Comparison of ENCODE assay signal across 23 cellular contexts in genomic region chr9:130462685-130463084, GRCh38. TPM values are rescaled to one million over a fixed set of nuclear protein-coding genes. Genes with fewer than 3 reads are reported as not detected.
DNase-seq lines count a peak whose midpoint lies in the region; ATAC-seq, FAIRE-seq and TF ChIP-seq lines count a peak whose summit lies in the region.
"Had no signal": no experiment of that assay in that cellular context is flagged by ENCODE, and none has a peak within 500 bp of the region (broad histone marks: within the 10 kb centered on the region; RNA-seq: fewer than 3 reads in every experiment).

No MANE protein-coding gene starts in this region.

- peaks cover 0 to 7% of the 10 kb centered on the region in 2 donors for H3K4me1 Mint-ChIP-seq in effector memory CD8-positive, alpha-beta T cell (ENCODE audit: low read depth in 2 of 2)
- H3K4me1 Mint-ChIP-seq: B cell had no signal

- TF ChIP-seq CTCF in HepG2 (CRISPR knock-in tag; IDR thresholded peaks at IDR 0.05) (no peak), right lobe of liver (IDR thresholded peaks at IDR 0.05) (no peak), K562 (IDR thresholded peaks at IDR 0.05 in 2 of 3, conservative IDR thresholded peaks at IDR 0.05 in 1 of 3; ENCODE audit: insufficient read depth in 2 of 3, low read depth in 1 of 3, low read length in 3 of 3) (no peak)

- no peak overlapping the region for H3K23ac ChIP-seq in neuronal stem cell (ENCODE audit: low read depth, low read length, poor library complexity)

- peaks cover 50 to 90% of the 10 kb centered on the region in 2 donors for H3K27me3 Mint-ChIP-seq in effector memory CD8-positive, alpha-beta T cell

- ATAC-seq in HepG2 (no peak), right lobe of liver (no peak), K562 (no peak), GM19452 (IDR thresholded peaks at IDR 0.05; ENCODE audit: unreplicated experiment) (no peak)
- ATAC-seq in effector memory CD8-positive, alpha-beta T cell (replicated peaks) = no peak
- ATAC-seq: CD8-positive, alpha-beta T cell had no signal

- 91% methylated on average over 1 of the region's 7 CpGs for WGBS in HepG2 (ENCODE audit: low lambda C conversion rate)
- WGBS in right lobe of liver (ENCODE audit: insufficient coverage, low coverage, low lambda C conversion rate, missing lambda C conversion rate) = 90% methylated on average over 3 of the region's 7 CpGs
- WGBS in K562 (ENCODE audit: insufficient coverage, low coverage, missing lambda C conversion rate) = 37% methylated on average over 7 of the region's 7 CpGs
- WGBS in neuronal stem cell (ENCODE audit: extremely low coverage in 2 of 2, insufficient read length in 2 of 2, insufficient replicate concordance in 1 of 2), 2 donors = no CpG with 5 or more reads among the region's 7 CpGs

- no peaks in the 10 kb centered on the region for H3K9me3 Mint-ChIP-seq in effector memory CD8-positive, alpha-beta T cell
- H3K9me3 Mint-ChIP-seq: CD8-positive, alpha-beta T cell had no signal

- intact Hi-C loops in HepG2 (cut with micrococcal nuclease; ENCODE audit: unreplicated experiment) (no loop called here), right lobe of liver (cut with DNase I) (loop anchor here in 1 of 2 donors (5.0 kb wide), 1 partner anchor 220 kb away; no protein-coding TSS in a partner anchor), K562 (cut with micrococcal nuclease) (loop anchor here (5.0 kb wide), 1 partner anchor 400 kb away; no protein-coding TSS in a partner anchor)

- H2BK120ac ChIP-seq in neuronal stem cell (ENCODE audit: low read depth, low read length) = peak overlapping the region; percentile 61

- no peaks in the 10 kb centered on the region for H4K20me1 ChIP-seq in HepG2 (ENCODE audit: insufficient read depth, low read length)
- peaks cover 15% of the 10 kb centered on the region for H4K20me1 ChIP-seq in K562 (replicated peaks; ENCODE audit: control insufficient read depth, insufficient read depth, low read length)

- no peak for TF ChIP-seq POLR2A in HepG2 (IDR thresholded peaks at IDR 0.05; ENCODE audit: insufficient read depth in 1 of 2, low read depth in 2 of 2, low read length in 2 of 2)
- no peak for TF ChIP-seq POLR2A in right lobe of liver (IDR thresholded peaks at IDR 0.05)
- no peak for TF ChIP-seq POLR2A in K562 (conservative IDR thresholded peaks at IDR 0.05)

- H3K79me2 ChIP-seq in HepG2 (ENCODE audit: insufficient read depth, low read length) (no peaks in the 10 kb centered on the region), K562 (ENCODE audit: control insufficient read depth, insufficient read depth, low read length) (no peaks in the 10 kb centered on the region)

- H3K14ac ChIP-seq in neuronal stem cell (ENCODE audit: low read length) = no peak overlapping the region

- CTCF ChIA-PET in HepG2 (lab: Yijun Ruan, JAX; ENCODE audit: low intra/inter-chr PET ratio, low total read pairs) (interaction anchor here (3.0 kb wide), 1 partner anchor 220 kb away, joined by 40 read pairs; no protein-coding TSS in a partner anchor), K562 (lab: Yijun Ruan, JAX; ENCODE audit: low intra/inter-chr PET ratio) (interaction anchor here (0.7 to 6.0 kb wide), 2 partner anchors 220 to 583 kb away, joined by 3 to 105 read pairs; no protein-coding TSS in a partner anchor)

- H3K27ac Mint-ChIP-seq in effector memory CD8-positive, alpha-beta T cell = no peak overlapping the region
- H3K27ac Mint-ChIP-seq: B cell; CD4-positive, CD25-positive, alpha-beta regulatory T cell; CD8-positive, alpha-beta T cell had no signal

- peak overlapping the region; percentile 95 for H2AK5ac ChIP-seq in neuronal stem cell (ENCODE audit: low read depth, low read length)

- H3K4me3 ChIP-seq in HepG2 (replicated peaks in 1 of 3; ENCODE audit: insufficient read depth in 1 of 3, low read depth in 2 of 3, low read length in 3 of 3) = no peak overlapping the region
- H3K4me3 ChIP-seq in right lobe of liver = no peak overlapping the region
- no peak overlapping the region for H3K4me3 ChIP-seq in K562
- no peak overlapping the region for H3K4me3 ChIP-seq in neuronal stem cell (ENCODE audit: low read length in 2 of 2)
- H3K4me3 ChIP-seq: BLaER1 had no signal

- H3K4me3 Mint-ChIP-seq in effector memory CD8-positive, alpha-beta T cell = no peak overlapping the region
- H3K4me3 Mint-ChIP-seq: B cell; CD4-positive, CD25-positive, alpha-beta regulatory T cell; CD8-positive, alpha-beta T cell had no signal

- H4K8ac ChIP-seq in neuronal stem cell (ENCODE audit: low read depth, low read length) = no peak overlapping the region

- TF ChIP-seq RAD21 in HepG2 (CRISPR knock-in tag; IDR thresholded peaks at IDR 0.05) (no peak), K562 (CRISPR knock-in tag; conservative IDR thresholded peaks at IDR 0.05 in 1 of 2, IDR thresholded peaks at IDR 0.05 in 1 of 2) (no peak)

- no peak for DNase-seq in HepG2 (ENCODE audit: low spot score)
- DNase-seq in right lobe of liver = no peak
- DNase-seq in NCI-H2171 treated with DMSO at 0.1 percent for 48 hours (lab: John Stamatoyannopoulos, UW) = peak; percentile 94
- DNase-seq in K562 (ENCODE audit: extremely low read depth in 1 of 4, low spot score in 3 of 4) = no peak
- DNase-seq in neuronal stem cell (ENCODE audit: low spot score) = no peak
- DNase-seq in stimulated activated CD4-positive, alpha-beta T cell treated with anti-CD3 and anti-CD28 coated beads, Interleukin-2, amount 100 ng/mL, for 48 hours = no peak
- no peak for DNase-seq in effector memory CD8-positive, alpha-beta T cell
- DNase-seq: Caco-2; CD4-positive, CD25-positive, alpha-beta regulatory T cell; CD8-positive, alpha-beta T cell; DMS153; DND-41; GOT3; H7; HCEC 1CT had no signal

- H3K36me3 ChIP-seq in HepG2 (replicated peaks in 1 of 2; ENCODE audit: control insufficient read depth in 1 of 2, insufficient read depth in 2 of 2, low read length in 2 of 2) (no peaks in the 10 kb centered on the region; a peak in 1 of 5 replicates), right lobe of liver (peaks cover 0 to 79% (median 13%) of the 10 kb centered on the region in 4 donors), K562 (ENCODE audit: control insufficient read depth, insufficient read depth, low read length) (no peaks in the 10 kb centered on the region), neuronal stem cell (replicated peaks in 1 of 2; ENCODE audit: control insufficient read depth in 2 of 2, insufficient read depth in 2 of 2, low read length in 2 of 2) (no peaks in the 10 kb centered on the region)

- in situ Hi-C loops in HepG2 (cut with HindIII; ENCODE audit: extremely low pct_ligation_motif_present, low pct_unique_long_range_greater_than_20kb) = no loop called here
- in situ Hi-C loops in K562 (cut with MboI) = no loop called here

- no peak overlapping the region for H3K27ac ChIP-seq in HepG2 (ENCODE audit: extremely low read length, insufficient read depth, low read length)
- H3K27ac ChIP-seq in right lobe of liver = peak overlapping the region in 1 of 3 donors; percentile 1
- H3K27ac ChIP-seq in K562 (ENCODE audit: extremely low read depth, low read depth, low read length) = no peak overlapping the region
- H3K27ac ChIP-seq in neuronal stem cell (replicated peaks; ENCODE audit: low read length) = no peak overlapping the region
- H3K27ac ChIP-seq: BLaER1, C4-2B had no signal

- no TSS peak for BruUV-seq in HepG2 (replicated peaks; lab: Mats Ljungman, UMichigan)
- BruUV-seq in K562 (replicated peaks; lab: Mats Ljungman, UMichigan) = no TSS peak

- H3K4ac ChIP-seq in neuronal stem cell (ENCODE audit: low read length) = no peak overlapping the region

- POLR2A ChIA-PET in HepG2 (lab: Yijun Ruan, JAX) (no interaction called here), K562 (lab: Yijun Ruan, JAX) (interaction anchor here (0.6 to 1.8 kb wide), 6 partner anchors 9 to 471 kb away, joined by 3 to 11 read pairs (median 4); partner anchors contain the start of gene EXOSC2)

- H3K4me2 ChIP-seq in HepG2 (ENCODE audit: low read depth, low read length) = no peak overlapping the region
- H3K4me2 ChIP-seq in K562 (ENCODE audit: insufficient read depth, low read length) = no peak overlapping the region
- H3K4me2 ChIP-seq in neuronal stem cell (ENCODE audit: insufficient read depth, low read length, poor library complexity, severe bottlenecking) = no peak overlapping the region
- H3K4me2 ChIP-seq: BLaER1 had no signal

- H2BK12ac ChIP-seq in neuronal stem cell (ENCODE audit: low read length) = no peak overlapping the region

- no peaks in the 10 kb centered on the region for H3K27me3 ChIP-seq in HepG2 (ENCODE audit: control insufficient read depth in 1 of 2, insufficient read depth in 2 of 2, low read length in 2 of 2)
- no peaks in the 10 kb centered on the region for H3K27me3 ChIP-seq in right lobe of liver
- H3K27me3 ChIP-seq in K562 (ENCODE audit: control insufficient read depth in 2 of 2, insufficient read depth in 2 of 2, low read length in 2 of 2) = peaks cover 6 to 38% of the 10 kb centered on the region in 2 experiments; a peak in 4 of 5 replicates
- H3K27me3 ChIP-seq in neuronal stem cell (ENCODE audit: control insufficient read depth in 3 of 3, insufficient read depth in 3 of 3, low read depth in 1 of 3, low read length in 3 of 3) = peaks cover 0 to 42% (median 0%) of the 10 kb centered on the region in 3 experiments
- H3K27me3 ChIP-seq: BLaER1 had no signal

- no peak overlapping the region for H3K9ac ChIP-seq in HepG2 (ENCODE audit: insufficient read depth, low read depth, low read length)
- peak overlapping the region in 1 of 2 experiments; percentile 64; a peak in 1 of 4 replicates for H3K9ac ChIP-seq in K562 (ENCODE audit: insufficient read depth in 1 of 2, low read depth in 2 of 2, low read length in 2 of 2)
- no peak overlapping the region for H3K9ac ChIP-seq in neuronal stem cell (ENCODE audit: low read depth, low read length, poor library complexity)
- H3K9ac ChIP-seq: BLaER1 had no signal

- TF ChIP-seq EP300 in HepG2 (IDR thresholded peaks at IDR 0.05; ENCODE audit: low read depth in 2 of 2, low read length in 2 of 2) (no peak), HepG2 (CRISPR knock-in tag; IDR thresholded peaks at IDR 0.05; ENCODE audit: borderline replicate concordance) (no peak), K562 (IDR thresholded peaks at IDR 0.05; ENCODE audit: low read length) (no peak)

- no peak for FAIRE-seq in HepG2 (lab: Jason Lieb, UNC)
- no peak for FAIRE-seq in K562 (lab: Jason Lieb, UNC)
- FAIRE-seq: G401.6, GM12892, GM19239 had no signal

- H3K9me3 ChIP-seq in HepG2 (ENCODE audit: low read length) (no peaks in the 10 kb centered on the region), right lobe of liver (no peaks in the 10 kb centered on the region), K562 (replicated peaks; ENCODE audit: control insufficient read depth, insufficient read depth, low read depth, low read length) (no peaks in the 10 kb centered on the region), neuronal stem cell (replicated peaks in 1 of 2; ENCODE audit: control insufficient read depth in 2 of 2, insufficient read depth in 1 of 2, low read depth in 1 of 2, low read length in 2 of 2) (no peaks in the 10 kb centered on the region)
- H3K9me3 ChIP-seq: BLaER1, Caco-2 had no signal

- no peaks in the 10 kb centered on the region for H3K9me1 ChIP-seq in K562 (ENCODE audit: control insufficient read depth, insufficient read depth, low read length)

- H2AFZ ChIP-seq in HepG2 (ENCODE audit: low read length) (no peak overlapping the region), K562 (ENCODE audit: low read depth, low read length) (no peak overlapping the region), neuronal stem cell (ENCODE audit: low read length) (no peak overlapping the region)

- no peaks in the 10 kb centered on the region for H3K79me1 ChIP-seq in neuronal stem cell (ENCODE audit: low read depth, low read length)

- H3K36me3 Mint-ChIP-seq in effector memory CD8-positive, alpha-beta T cell (ENCODE audit: insufficient read depth) = peaks cover 3% of the 10 kb centered on the region
- H3K36me3 Mint-ChIP-seq: CD4-positive, CD25-positive, alpha-beta regulatory T cell; CD8-positive, alpha-beta T cell had no signal

- no peak overlapping the region for H3K18ac ChIP-seq in neuronal stem cell (ENCODE audit: low read length)

- H3K4me1 ChIP-seq in HepG2 (ENCODE audit: insufficient read depth, low read length) = peaks cover 12% of the 10 kb centered on the region
- H3K4me1 ChIP-seq in right lobe of liver = peaks cover 0 to 80% (median 21%) of the 10 kb centered on the region in 4 donors
- H3K4me1 ChIP-seq in K562 (replicated peaks in 1 of 2; ENCODE audit: control insufficient read depth in 2 of 2, insufficient read depth in 2 of 2, low read length in 2 of 2) = peaks cover 0 to 38% of the 10 kb centered on the region in 2 experiments; a peak in 2 of 5 replicates
- H3K4me1 ChIP-seq in neuronal stem cell (ENCODE audit: control insufficient read depth in 2 of 2, insufficient read depth in 1 of 2, low read depth in 1 of 2, low read length in 2 of 2) = peaks cover 2 to 23% of the 10 kb centered on the region in 2 donors
- H3K4me1 ChIP-seq: BLaER1, Caco-2 had no signal

- no peak overlapping the region for H4K91ac ChIP-seq in neuronal stem cell (ENCODE audit: low read depth, low read length, poor library complexity)

- H2BK15ac ChIP-seq in neuronal stem cell (ENCODE audit: low read length) = peak overlapping the region; percentile 86

- H2BK5ac ChIP-seq in neuronal stem cell (ENCODE audit: low read length) = no peak overlapping the region

RNA-seq across cellular contexts. Expression of gene ASS1, which starts 17.9 kb away (rescaled TPM):
- total RNA-seq in HepG2 (2016; rRNA removed; fragmentation: Illumina TruSeq; extraction: Trizol) = 77.6 and 89.0 TPM in 2 replicates
- 56.7 and 64.0 TPM in 2 replicates for total RNA-seq in HepG2 (2016; cell fraction: cytosol; rRNA removed; fragmentation: Illumina TruSeq; extraction: Trizol; ENCODE audit: low read depth)
- total RNA-seq in HepG2 (2016; cell fraction: insoluble cytoplasmic fraction; rRNA removed; fragmentation: Illumina TruSeq; extraction: Trizol) = 77.7 and 96.7 TPM in 2 replicates
- total RNA-seq in HepG2 (2016; cell fraction: membrane; rRNA removed; fragmentation: Illumina TruSeq; extraction: Trizol) = 80.8 and 82.9 TPM in 2 replicates
- 36.6 and 39.7 TPM in 2 replicates for total RNA-seq in HepG2 (2016; cell fraction: nucleus; rRNA removed; fragmentation: Illumina TruSeq; extraction: Trizol)
- 108 and 122 TPM in 2 replicates for polyA plus RNA-seq in HepG2 (2011; rRNA removed)
- 120 and 164 TPM in 2 replicates for polyA plus RNA-seq in HepG2 (2011; cell fraction: cytosol; rRNA removed)
- polyA plus RNA-seq in HepG2 (2011; cell fraction: nucleus; rRNA removed) = 48.7 and 65.0 TPM in 2 replicates
- polyA plus RNA-seq in HepG2 (2012) = 38.4 and 74.9 TPM in 2 replicates
- 90.2 and 91.5 TPM in 2 replicates for polyA plus RNA-seq in HepG2 (2016; cell fraction: cytosol; fragmentation: Illumina TruSeq; extraction: Trizol; ENCODE audit: low read depth)
- polyA plus RNA-seq in HepG2 (2016; cell fraction: insoluble cytoplasmic fraction; fragmentation: Illumina TruSeq; extraction: Trizol; ENCODE audit: low read depth) = 134 and 144 TPM in 2 replicates
- polyA plus RNA-seq in HepG2 (2016; cell fraction: membrane; fragmentation: Illumina TruSeq; extraction: Trizol; ENCODE audit: low read depth) = 100 and 111 TPM in 2 replicates
- polyA plus RNA-seq in HepG2 (2016; cell fraction: nucleus; fragmentation: Illumina TruSeq; extraction: Trizol; ENCODE audit: insufficient read depth, low read depth) = 76.1 and 84.6 TPM in 2 replicates
- polyA minus RNA-seq in HepG2 (2011; rRNA and poly(A)+ RNA removed; ENCODE audit: low replicate concordance) = 90.2 and 1,449 TPM in 2 replicates
- polyA minus RNA-seq in HepG2 (2011; cell fraction: cytosol; rRNA and poly(A)+ RNA removed) = 49.5 and 53.8 TPM in 2 replicates
- polyA minus RNA-seq in HepG2 (2011; cell fraction: nucleus; rRNA and poly(A)+ RNA removed) = 17.1 and 17.7 TPM in 2 replicates
- total RNA-seq in right lobe of liver = 1,000 to 10,000 TPM in 3 of 6 experiments, 100 to 1,000 TPM in 3; 437 to 1,278 (median 1,014) TPM
- 1.7 and 3.4 TPM in 2 replicates for total RNA-seq in K562 (2011; cell fraction: chromatin; rRNA removed; ENCODE audit: low replicate concordance)
- total RNA-seq in K562 (2011; cell fraction: nucleolus; rRNA removed) = 2.6 and 4.0 TPM in 2 replicates
- total RNA-seq in K562 (2011; cell fraction: nucleoplasm; rRNA removed) = 1.6 and 2.4 TPM in 2 replicates
- 4.6 and 4.8 TPM in 2 replicates for total RNA-seq in K562 (2014; rRNA removed)
- total RNA-seq in K562 (2014; rRNA removed; fragmentation: Illumina TruSeq; extraction: Trizol) = 2.2 and 4.2 TPM in 2 replicates
- total RNA-seq in K562 (2015; rRNA removed; fragmentation: Illumina TruSeq; extraction: Trizol) = 1.5 and 1.7 TPM in 2 replicates
- total RNA-seq in K562 (2021) = 3.7 TPM in 2 replicates
- polyA plus RNA-seq in K562 (2011; rRNA removed) = 2.9 and 4.7 TPM in 2 replicates
- polyA plus RNA-seq in K562 (2011; cell fraction: cytosol; rRNA removed) = 3.0 and 5.3 TPM in 2 replicates
- polyA plus RNA-seq in K562 (2011; cell fraction: nucleus; rRNA removed) = 1.8 and 3.1 TPM in 2 replicates
- polyA plus RNA-seq in K562 (2012) = 2.6 and 82.8 TPM in 2 replicates
- 5.7 and 5.9 TPM in 2 replicates for polyA plus RNA-seq in K562 (2014; fragmentation: Illumina TruSeq; extraction: Trizol)
- polyA plus RNA-seq in K562 (2014; fragmentation: Nextera tagmentation; extraction: Ambion mirVana) = 1 to 10 TPM; 1.7 to 3.6 TPM
- polyA plus RNA-seq in K562 (2014; rRNA removed) = 3.8 and 6.5 TPM in 2 replicates
- 1.8 and 4.5 TPM in 2 replicates for polyA minus RNA-seq in K562 (2011; rRNA and poly(A)+ RNA removed)
- 13.4 and 14.5 TPM in 2 replicates for polyA minus RNA-seq in K562 (2011; cell fraction: cytosol; rRNA and poly(A)+ RNA removed)
- 2.6 and 3.0 TPM in 2 replicates for polyA minus RNA-seq in K562 (2011; cell fraction: nucleus; rRNA and poly(A)+ RNA removed)
- 19.7 TPM for polyA plus RNA-seq in neuronal stem cell (2013, experiment 1 of 2)
- 19.8 TPM for polyA plus RNA-seq in neuronal stem cell (2013, experiment 2 of 2)
- total RNA-seq: A172; CD4-positive, CD25-positive, alpha-beta regulatory T cell; CD8-positive, alpha-beta T cell had no signal
- polyA plus RNA-seq: CD4-positive, CD25-positive, alpha-beta regulatory T cell had no signal

Comparison
In these comparisons a context has a peak if more than half of its experiments do, and no peak if none do; other contexts are left out.
1. RNA of gene ASS1, which starts 17.9 kb away (total RNA-seq): 437 to 1,278 TPM in right lobe of liver and 36.6 to 96.7 TPM in HepG2; 1.5 to 4.8 TPM in K562; every median in the first group is over 4 times any median in the second.
2. Of the 241 proteins assayed by ChIP-seq in both HepG2 and K562: peak only in HepG2: none; only in K562: CHD4, PTBP1, ZFP36 and ZKSCAN1; in both: none; in neither: 237.